ENCODE assay signal across 9 cellular contexts in the genomic region with DNA sequence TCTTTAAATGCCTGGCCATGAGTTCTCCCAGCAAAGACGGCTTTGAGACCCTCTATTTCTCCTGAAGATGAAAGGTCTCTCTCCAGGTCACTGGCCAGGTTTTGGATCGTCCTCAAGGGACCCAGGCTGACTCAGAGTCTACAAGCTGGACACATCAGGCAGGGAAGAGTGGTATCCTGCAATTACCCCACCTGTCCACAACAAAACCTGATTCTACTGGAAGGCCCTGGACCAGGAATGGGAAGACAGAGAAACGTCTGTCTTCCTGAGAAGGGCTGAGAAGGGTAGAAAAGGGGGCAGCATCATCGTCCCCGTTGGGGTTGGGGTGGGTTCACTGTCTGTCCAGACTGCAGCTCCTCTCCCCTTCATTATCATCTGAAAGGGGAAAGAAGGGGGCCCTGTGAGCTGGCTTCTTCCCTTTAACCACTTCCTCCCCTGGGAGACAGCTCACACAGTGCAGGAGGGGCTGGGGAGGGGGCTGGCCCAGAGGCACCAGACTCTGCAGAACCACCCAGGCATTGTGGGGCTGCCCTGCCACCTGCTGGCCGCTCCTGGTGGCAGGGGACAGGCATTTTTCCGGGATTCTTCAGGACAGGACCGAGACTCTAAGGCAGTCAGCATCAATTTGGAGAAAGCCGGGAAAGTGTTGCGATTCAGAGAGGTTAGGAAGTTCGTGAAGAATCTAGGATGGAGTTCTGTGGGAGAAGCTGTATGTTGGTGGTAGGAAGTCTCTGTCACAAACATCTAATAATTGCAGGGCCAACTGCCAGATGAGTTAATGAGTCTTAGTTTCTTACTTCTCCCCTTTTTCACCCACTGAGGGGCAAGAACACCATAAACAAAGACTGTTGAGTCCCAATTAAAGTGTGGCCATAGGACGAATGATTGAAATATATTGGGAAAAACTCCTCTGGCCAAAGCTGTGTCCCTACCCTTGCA. TPM values are rescaled to one million over a fixed set of nuclear protein-coding genes. Genes with fewer than 3 reads are reported as not detected.
A peak's percentile ranks its signal among the peaks of the same experiment; 100 is the strongest.
DNase-seq lines count a peak whose midpoint lies in the region; ATAC-seq and TF ChIP-seq lines count a peak whose summit lies in the region.
"Had no signal": no experiment of that assay in that cellular context is flagged by ENCODE, and none has a peak within 500 bp of the region (broad histone marks: within the 10 kb centered on the region; RNA-seq: fewer than 3 reads in every experiment).

No MANE protein-coding gene starts in this region.

- intact Hi-C loops in esophagus muscularis mucosa (cut with DNase I) (loop anchor here (2.0 kb wide), 1 partner anchor 472 kb away; no protein-coding TSS in a partner anchor), mucosa of descending colon (cut with DNase I, micrococcal nuclease) (no loop called here)

- no peak overlapping the region for H3K4me3 ChIP-seq in esophagus muscularis mucosa
- no peak overlapping the region for H3K4me3 ChIP-seq in mucosa of descending colon
- no peak overlapping the region for H3K4me3 ChIP-seq in tibial nerve

- WGBS in esophagus muscularis mucosa: 36% methylated on average over 12 of the region's 12 CpGs
- 20 to 22% methylated on average over 12 of the region's 12 CpGs for WGBS in tibial nerve, 2 donors

- TF ChIP-seq CTCF in esophagus muscularis mucosa (IDR thresholded peaks at IDR 0.05) (peak; percentile 88 to 93 (median 88)), mucosa of descending colon (IDR thresholded peaks at IDR 0.05) (peak; percentile 73), tibial nerve (IDR thresholded peaks at IDR 0.05) (peak; percentile 90 to 97 (median 93))

- no peaks in the 10 kb centered on the region for H3K9me3 ChIP-seq in esophagus muscularis mucosa
- H3K9me3 ChIP-seq in mucosa of descending colon: peaks cover 5% of the 10 kb centered on the region
- no peaks in the 10 kb centered on the region for H3K9me3 ChIP-seq in tibial nerve

- H3K27me3 ChIP-seq in esophagus muscularis mucosa: no peaks in the 10 kb centered on the region
- no peaks in the 10 kb centered on the region for H3K27me3 ChIP-seq in tibial nerve

- peaks cover 8 to 29% (median 16%) of the 10 kb centered on the region in 4 donors for H3K4me1 ChIP-seq in esophagus muscularis mucosa
- H3K4me1 ChIP-seq in mucosa of descending colon (ENCODE audit: low read depth): no peaks in the 10 kb centered on the region
- peaks cover 0 to 35% (median 7%) of the 10 kb centered on the region in 4 donors for H3K4me1 ChIP-seq in tibial nerve

- TF ChIP-seq POLR2A in esophagus muscularis mucosa (IDR thresholded peaks at IDR 0.05; ENCODE audit: low read depth) (no peak), tibial nerve (IDR thresholded peaks at IDR 0.05) (no peak)

- H3K36me3 ChIP-seq in esophagus muscularis mucosa: no peaks in the 10 kb centered on the region
- no peaks in the 10 kb centered on the region for H3K36me3 ChIP-seq in mucosa of descending colon (ENCODE audit: low read depth)
- H3K36me3 ChIP-seq in tibial nerve: no peaks in the 10 kb centered on the region

- no peak for TF ChIP-seq EP300 in esophagus muscularis mucosa (IDR thresholded peaks at IDR 0.05)
- no peak for TF ChIP-seq EP300 in tibial nerve (IDR thresholded peaks at IDR 0.05)

- peak; percentile 48 for DNase-seq in ELR (ENCODE audit: low read depth)
- DNase-seq in M059J (ENCODE audit: low read depth): peak; percentile 47
- peak; percentile 54 for DNase-seq in activated CD4-positive, alpha-beta T cell treated with anti-CD3 and anti-CD28 coated beads for 48 hours
- DNase-seq in esophagus muscularis mucosa (ENCODE audit: extremely low spot score): peak; percentile 91
- peak in 2 of 3 donors; percentile 42 to 52 for DNase-seq in mucosa of descending colon
- DNase-seq in tibial nerve (ENCODE audit: low spot score in 2 of 2): peak; percentile 41 to 70
- DNase-seq in NCI-H2196 treated with DMSO at 0.1 percent for 48 hours (lab: John Stamatoyannopoulos, UW; ENCODE audit: unreplicated experiment): no peak
- no peak for DNase-seq in NCI-H774 (lab: John Stamatoyannopoulos, UW)

- peak; percentile 53 for ATAC-seq in mucosa of descending colon

- H3K27ac ChIP-seq in esophagus muscularis mucosa (replicated peaks in 1 of 4) (no peak overlapping the region), tibial nerve (peak overlapping the region in 1 of 4 donors; percentile 60)

RNA-seq across cellular contexts. Expression of a gene that starts 57.6 kb away (rescaled TPM):
- not detected in 2 replicates for total RNA-seq in M059J (2014; rRNA removed; shearing (Covaris generic))
- under 1 TPM; under 0.01 to 0.58 (median 0.14) TPM for total RNA-seq in esophagus muscularis mucosa
- total RNA-seq in mucosa of descending colon: 1 to 10 TPM in 1 of 3 donors, under 1 TPM in 2; 0.32 to 1.0 (median 0.87) TPM
- 1 to 10 TPM in 1 of 4 donors, under 1 TPM in 2, not detected in 1; 0.20 to 2.1 (median 0.44) TPM for total RNA-seq in tibial nerve
- total RNA-seq: T-helper 2 cell treated with Interferon-gamma antibody and Interleukin-4, amounts not matched to agents 100 ng/mL and 5 ng/mL, for 36 hours had no signal

Comparison
In these comparisons a context has a peak if more than half of its experiments do, and no peak if none do; other contexts are left out.
1. DNase-seq: peak in ELR (single experiment), M059J (single experiment), activated CD4-positive, alpha-beta T cell treated with anti-CD3 and anti-CD28 coated beads for 48 hours (single experiment), esophagus muscularis mucosa (single experiment), mucosa of descending colon (2 of 3) and tibial nerve (2 of 2); none in NCI-H2196 treated with DMSO at 0.1 percent for 48 hours (single experiment) and NCI-H774 (single experiment).
2. Peak in every context shown above with its lines, with median percentiles within 50 percentile points of each other: CTCF ChIP-seq.